Comparison of ENCODE assay signal across 28 cellular contexts in genomic region chr15:34158355-34158754, GRCh38.
"Had no signal": no experiment of that assay in that cellular context is flagged by ENCODE, and none has a peak within 500 bp of the region (broad histone marks: within the 10 kb centered on the region; RNA-seq: fewer than 3 reads in every experiment).

No MANE protein-coding gene starts in this region.

- H3K9me3 ChIP-seq: colonic mucosa, gastrocnemius medialis had no signal

- DNase-seq: colonic mucosa; cortex of kidney; dermis blood vessel endothelial cell; dorsolateral prefrontal cortex; effector CD4-positive, alpha-beta T cell; effector CD8-positive, alpha-beta T cell; effector memory CD4-positive, alpha-beta T cell; effector memory CD8-positive, alpha-beta T cell; endodermal cell; erythroblast; esophagus squamous epithelium; foreskin fibroblast; foreskin keratinocyte; foreskin melanocyte; gastrocnemius medialis; glutamatergic neuron; head of caudate nucleus; heart left ventricle; heart right ventricle had no signal

- H3K27ac ChIP-seq: colonic mucosa, coronary artery, dorsolateral prefrontal cortex, epithelial cell of prostate, esophagus muscularis mucosa, esophagus squamous epithelium, foreskin keratinocyte, gastrocnemius medialis, gastroesophageal sphincter, heart left ventricle, heart right ventricle had no signal

- H3K36me3 ChIP-seq: colonic mucosa had no signal

- FAIRE-seq: colon, endometrium, endothelial cell of umbilical vein, frontal cortex had no signal

- H3K4me1 ChIP-seq: colonic mucosa, esophagus muscularis mucosa, esophagus squamous epithelium, foreskin keratinocyte, gastrocnemius medialis, gastroesophageal sphincter, heart left ventricle, heart right ventricle had no signal

- H3K4me3 ChIP-seq: colonic mucosa, coronary artery, dorsolateral prefrontal cortex, esophagus muscularis mucosa, esophagus squamous epithelium, gastrocnemius medialis, gastroesophageal sphincter, heart left ventricle, heart right ventricle had no signal

- H3K27me3 ChIP-seq: colonic mucosa, dorsolateral prefrontal cortex, esophagus muscularis mucosa, esophagus squamous epithelium, foreskin keratinocyte, gastrocnemius medialis, gastroesophageal sphincter, heart left ventricle, heart right ventricle had no signal

- ATAC-seq: effector memory CD8-positive, alpha-beta T cell; esophagus mucosa; foreskin keratinocyte; gastrocnemius medialis; gastroesophageal sphincter; heart left ventricle; heart right ventricle had no signal
